Comparison of ENCODE assay signal across 16 cellular contexts in the genomic region with DNA sequence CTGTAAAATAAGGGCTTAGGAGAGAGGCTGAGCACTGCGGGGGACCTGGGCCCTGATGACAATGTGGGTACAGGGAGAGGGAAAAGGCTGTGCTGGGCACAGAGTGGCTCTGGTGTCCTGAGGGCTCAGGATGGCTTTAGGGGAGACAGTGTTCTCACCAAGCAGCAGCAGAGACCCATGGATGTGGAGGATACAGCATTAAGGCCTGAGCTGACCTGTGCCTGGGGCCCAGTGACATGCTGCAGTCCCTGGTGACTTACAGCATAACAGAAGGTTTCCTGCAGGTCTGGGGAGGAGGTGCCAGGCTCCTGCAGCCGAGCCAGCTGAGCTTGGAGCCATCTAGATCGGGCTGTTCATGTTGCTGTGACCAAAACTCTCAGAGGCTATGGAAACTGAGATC.
DNase-seq lines count a peak whose midpoint lies in the region; ATAC-seq and TF ChIP-seq lines count a peak whose summit lies in the region.
"Had no signal": no experiment of that assay in that cellular context is flagged by ENCODE, and none has a peak within 500 bp of the region (broad histone marks: within the 10 kb centered on the region; RNA-seq: fewer than 3 reads in every experiment).

No MANE protein-coding gene starts in this region.

- TF ChIP-seq POLR2A in testis (IDR thresholded peaks at IDR 0.05) = no peak

- no peaks in the 10 kb centered on the region for H3K9me3 Mint-ChIP-seq in nephron
- H3K9me3 Mint-ChIP-seq in activated CD8-positive, alpha-beta T cell treated with anti-CD3 and anti-CD28 coated beads for 36 hours = no peaks in the 10 kb centered on the region
- H3K9me3 Mint-ChIP-seq: CD14-positive monocyte; CD4-positive, alpha-beta memory T cell; GM23338 had no signal

- ATAC-seq in HG02642 (IDR thresholded peaks at IDR 0.05; ENCODE audit: poor library complexity, unreplicated experiment) = no peak
- ATAC-seq in activated CD8-positive, alpha-beta T cell treated with anti-CD3 and anti-CD28 coated beads for 36 hours = no peak
- ATAC-seq: GM23338 had no signal

- no peaks in the 10 kb centered on the region for H3K27me3 ChIP-seq in WERI-Rb-1 (ENCODE audit: insufficient read depth, low read depth, severe bottlenecking)
- H3K27me3 ChIP-seq in testis = no peaks in the 10 kb centered on the region
- H3K27me3 ChIP-seq: BLaER1 had no signal

- H3K27ac ChIP-seq in WERI-Rb-1 = peak overlapping the region; percentile 86
- H3K27ac ChIP-seq in testis = no peak overlapping the region
- H3K27ac ChIP-seq: BLaER1, HL-60 had no signal

- peaks cover 74% of the 10 kb centered on the region for H3K4me1 Mint-ChIP-seq in nephron
- peaks cover 10% of the 10 kb centered on the region for H3K4me1 Mint-ChIP-seq in activated CD8-positive, alpha-beta T cell treated with anti-CD3 and anti-CD28 coated beads for 36 hours (ENCODE audit: low read depth)
- H3K4me1 Mint-ChIP-seq: CD14-positive monocyte; CD4-positive, alpha-beta memory T cell had no signal

- H3K27ac Mint-ChIP-seq in nephron = peak overlapping the region in 2 of 3 experiments; percentile 77 to 98
- no peak overlapping the region for H3K27ac Mint-ChIP-seq in activated CD8-positive, alpha-beta T cell treated with anti-CD3 and anti-CD28 coated beads for 36 hours
- H3K27ac Mint-ChIP-seq: CD4-positive, alpha-beta memory T cell; GM23338 had no signal

- H3K27me3 Mint-ChIP-seq in nephron (ENCODE audit: low read depth) = no peaks in the 10 kb centered on the region
- peaks cover 4% of the 10 kb centered on the region for H3K27me3 Mint-ChIP-seq in activated CD8-positive, alpha-beta T cell treated with anti-CD3 and anti-CD28 coated beads for 36 hours

- DNase-seq in G401 (ENCODE audit: low spot score) (peak; percentile 39), WERI-Rb-1 (peak; percentile 57), cerebellum (ENCODE audit: low spot score) (peak; percentile 21), NOMO-1 treated with dmso at 0.1 percent for 144 hours (lab: John Stamatoyannopoulos, UW; ENCODE audit: unreplicated experiment) (no peak), testis (no peak)
- DNase-seq in activated CD8-positive, alpha-beta T cell treated with anti-CD3 and anti-CD28 coated beads for 36 hours = no peak
- DNase-seq: ACHN; CD4-positive, alpha-beta memory T cell; GDM1; HCEC 1CT had no signal

- H3K9me3 ChIP-seq in WERI-Rb-1 (ENCODE audit: severe bottlenecking) (no peaks in the 10 kb centered on the region), testis (no peaks in the 10 kb centered on the region)
- H3K9me3 ChIP-seq: BLaER1 had no signal

- WGBS in testis, 2 donors = 83 to 91% methylated on average over 3 of the region's 3 CpGs

- H3K4me3 Mint-ChIP-seq in nephron = no peak overlapping the region
- H3K4me3 Mint-ChIP-seq in activated CD8-positive, alpha-beta T cell treated with anti-CD3 and anti-CD28 coated beads for 36 hours = no peak overlapping the region
- H3K4me3 Mint-ChIP-seq: CD14-positive monocyte; CD4-positive, alpha-beta memory T cell; GM23338 had no signal

- no peaks in the 10 kb centered on the region for H3K36me3 Mint-ChIP-seq in nephron (ENCODE audit: low read depth)
- H3K36me3 Mint-ChIP-seq in activated CD8-positive, alpha-beta T cell treated with anti-CD3 and anti-CD28 coated beads for 36 hours (ENCODE audit: low read depth) = no peaks in the 10 kb centered on the region
- H3K36me3 Mint-ChIP-seq: CD14-positive monocyte; CD4-positive, alpha-beta memory T cell had no signal

- intact Hi-C loops in testis (cut with DNase I; ENCODE audit: low total_unique reads) = no loop called here
- intact Hi-C loops in activated CD8-positive, alpha-beta T cell treated with anti-CD3 and anti-CD28 coated beads for 36 hours (cut with micrococcal nuclease) = no loop called here

- H3K4me3 ChIP-seq in WERI-Rb-1 (ENCODE audit: low read depth, low read length) (no peak overlapping the region), testis (no peak overlapping the region)
- H3K4me3 ChIP-seq: BLaER1, GM23338 had no signal

- H3K36me3 ChIP-seq in WERI-Rb-1 = no peaks in the 10 kb centered on the region
- H3K36me3 ChIP-seq in testis (ENCODE audit: low read depth, missing control alignments) = no peaks in the 10 kb centered on the region
- H3K36me3 ChIP-seq: BLaER1 had no signal

- H3K4me1 ChIP-seq in testis = peaks cover 5% of the 10 kb centered on the region

- CTCF ChIA-PET in activated CD8-positive, alpha-beta T cell treated with anti-CD3 and anti-CD28 coated beads for 36 hours (lab: Charles Lee) = no interaction called here

- TF ChIP-seq CTCF in WERI-Rb-1 (IDR thresholded peaks at IDR 0.05; ENCODE audit: low read depth, low read length) (no peak), nephron (IDR thresholded peaks at IDR 0.05; ENCODE audit: unreplicated experiment in 3 of 3) (no peak), testis (IDR thresholded peaks at IDR 0.05) (no peak)
- TF ChIP-seq CTCF in activated CD8-positive, alpha-beta T cell treated with anti-CD3 and anti-CD28 coated beads for 36 hours (IDR thresholded peaks at IDR 0.05) = no peak

- POLR2A ChIA-PET in activated CD8-positive, alpha-beta T cell treated with anti-CD3 and anti-CD28 coated beads for 36 hours (lab: Charles Lee) = no interaction called here

- in situ Hi-C loops in G401 (cut with HindIII; ENCODE audit: low sequenced_read_pairs) = no loop called here

Comparison
In these comparisons a context has a peak if more than half of its experiments do, and no peak if none do; other contexts are left out.
1. DNase-seq: peak in G401 (single experiment), WERI-Rb-1 (single experiment) and cerebellum (single experiment); none in NOMO-1 treated with dmso at 0.1 percent for 144 hours (single experiment), testis (single experiment) and activated CD8-positive, alpha-beta T cell treated with anti-CD3 and anti-CD28 coated beads for 36 hours (single experiment).